ENCODE assay signal across 29 cellular contexts in genomic region chr3:35141406-35141805, GRCh38.
"Had no signal": no experiment of that assay in that cellular context is flagged by ENCODE, and none has a peak within 500 bp of the region (broad histone marks: within the 10 kb centered on the region; RNA-seq: fewer than 3 reads in every experiment).

No MANE protein-coding gene starts in this region.

- H3K9me3 ChIP-seq: mucosa of descending colon, neutrophil, psoas muscle, right lobe of liver, tibial artery, upper lobe of right lung had no signal

- H3K4me3 ChIP-seq: heart left ventricle, left ventricle myocardium inferior, lung, mucosa of descending colon, neural progenitor cell, psoas muscle, right atrium auricular region, right lobe of liver, spleen, suprapubic skin, thoracic aorta, tibial artery, upper lobe of right lung had no signal

- DNase-seq: heart left ventricle; hypothalamus; islet precursor cell; left ventricle myocardium inferior; midbrain; mucosa of descending colon; naive B cell; natural killer cell; nephron progenitor cell; occipital lobe; psoas muscle; right lobe of liver; small intestine; spleen; stimulated activated CD4-positive, alpha-beta T cell treated with anti-CD3 and anti-CD28 coated beads, Interleukin-4, amount 100 ng/mL, for 24 hours; stimulated activated naive CD4-positive, alpha-beta T cell; tibial artery; trophoblast cell; upper lobe of right lung had no signal

- H3K4me3 Mint-ChIP-seq: naive B cell; natural killer cell; nephron progenitor cell; neural progenitor cell; stimulated activated effector memory CD8-positive, alpha-beta T cell treated with anti-CD3 and anti-CD28 coated beads, Interleukin-12 subunit alpha, Interleukin-12 subunit beta, amount 100 ng/mL, for 72 hours; stimulated activated naive CD8-positive, alpha-beta T cell treated with anti-CD3 and anti-CD28 coated beads, Interleukin-15, Interleukin-2, amounts not matched to agents 100 ng/mL and 50 ng/mL, for 24 hours had no signal

- H3K36me3 ChIP-seq: heart left ventricle, left ventricle myocardium inferior, neural progenitor cell, neutrophil, right atrium auricular region, right lobe of liver, spleen, suprapubic skin, thoracic aorta, tibial artery, upper lobe of right lung had no signal

- H3K9ac ChIP-seq: neural progenitor cell, parathyroid adenoma had no signal

- H3K27me3 ChIP-seq: heart left ventricle, neural progenitor cell, neutrophil, right atrium auricular region, right lobe of liver, spleen, suprapubic skin, tibial artery, upper lobe of right lung had no signal

- H3K4me1 ChIP-seq: heart left ventricle, left ventricle myocardium inferior, neural progenitor cell, parathyroid adenoma, psoas muscle, right atrium auricular region, right lobe of liver, spleen, suprapubic skin, tibial artery, upper lobe of right lung had no signal

- H3K4me2 ChIP-seq: neural progenitor cell had no signal

- H3K27me3 Mint-ChIP-seq: naive B cell; stimulated activated naive CD8-positive, alpha-beta T cell treated with anti-CD3 and anti-CD28 coated beads, Interleukin-15, Interleukin-2, amounts not matched to agents 100 ng/mL and 50 ng/mL, for 24 hours had no signal

- H3K27ac Mint-ChIP-seq: naive B cell; natural killer cell; nephron progenitor cell; neural progenitor cell; stimulated activated effector memory CD8-positive, alpha-beta T cell treated with anti-CD3 and anti-CD28 coated beads, Interleukin-12 subunit alpha, Interleukin-12 subunit beta, amount 100 ng/mL, for 72 hours; stimulated activated naive CD8-positive, alpha-beta T cell treated with anti-CD3 and anti-CD28 coated beads, Interleukin-15, Interleukin-2, amounts not matched to agents 100 ng/mL and 50 ng/mL, for 24 hours had no signal

- H3K27ac ChIP-seq: heart left ventricle, left ventricle myocardium inferior, neural progenitor cell, neutrophil, parathyroid adenoma, psoas muscle, right atrium auricular region, right lobe of liver, spleen, suprapubic skin, thoracic aorta, tibial artery, upper lobe of right lung had no signal

- H3K4me1 Mint-ChIP-seq: naive B cell; natural killer cell; nephron progenitor cell; neural progenitor cell; stimulated activated effector memory CD8-positive, alpha-beta T cell treated with anti-CD3 and anti-CD28 coated beads, Interleukin-12 subunit alpha, Interleukin-12 subunit beta, amount 100 ng/mL, for 72 hours had no signal

- H3K36me3 Mint-ChIP-seq: naive B cell; natural killer cell; neural progenitor cell; stimulated activated effector memory CD8-positive, alpha-beta T cell treated with anti-CD3 and anti-CD28 coated beads, Interleukin-12 subunit alpha, Interleukin-12 subunit beta, amount 100 ng/mL, for 72 hours had no signal

- H2AFZ ChIP-seq: neural progenitor cell, parathyroid adenoma had no signal

- FAIRE-seq: urothelium cell line had no signal

- H3K79me2 ChIP-seq: parathyroid adenoma had no signal
